1 cellular context compared by ENCODE assay signal in the genomic region with DNA sequence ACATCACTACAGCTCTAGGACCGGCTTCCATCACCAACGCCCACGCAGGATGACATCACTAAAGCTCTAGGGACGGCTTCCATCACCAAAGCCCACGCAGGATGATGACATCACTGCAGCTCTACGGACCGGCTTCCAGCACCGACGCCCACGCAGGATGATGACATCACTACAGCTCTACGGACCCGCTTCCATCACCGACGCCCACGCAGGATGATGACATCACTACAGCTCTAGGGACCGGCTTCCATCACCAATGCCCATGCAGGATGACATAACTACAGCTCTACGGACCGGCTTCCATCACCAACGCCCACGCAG. TPM values are rescaled to one million over a fixed set of nuclear protein-coding genes. Genes with fewer than 3 reads are reported as not detected.
"Had no signal": no experiment of that assay in that cellular context is flagged by ENCODE, and none has a peak within 500 bp of the region (broad histone marks: within the 10 kb centered on the region; RNA-seq: fewer than 3 reads in every experiment).

No MANE protein-coding gene starts in this region.

RNA-seq across cellular contexts. Expression of a gene that starts 27.9 kb away (rescaled TPM):
- total RNA-seq: SJCRH30 had no signal
